Comparison of ENCODE assay signal across 8 cellular contexts in genomic region chr2:190121971-190122370, GRCh38. TPM values are rescaled to one million over a fixed set of nuclear protein-coding genes. Genes with fewer than 3 reads are reported as not detected.
DNase-seq lines count a peak whose midpoint lies in the region; ATAC-seq and TF ChIP-seq lines count a peak whose summit lies in the region.

No MANE protein-coding gene starts in this region.

- no peak overlapping the region for H3K4me3 ChIP-seq in BJ (ENCODE audit: low read depth, low read length)
- H3K4me3 ChIP-seq in MM.1S (ENCODE audit: low read length): no peak overlapping the region

- CTCF ChIA-PET in BJ (lab: Yijun Ruan, JAX): interaction anchor here (0.7 to 1.8 kb wide), 6 partner anchors 8 to 372 kb away, joined by 3 to 6 read pairs (median 3); no protein-coding TSS in a partner anchor
- CTCF ChIA-PET in activated naive CD4-positive, alpha-beta T cell treated with anti-CD3 and anti-CD28 coated beads, Interleukin-2, amount 10 ng/mL, durations not matched to agents 7 days and 5 days (lab: Charles Lee): no interaction called here

- no peak overlapping the region for H3K4me3 Mint-ChIP-seq in activated naive CD4-positive, alpha-beta T cell treated with anti-CD3 and anti-CD28 coated beads, Interleukin-2, amount 10 ng/mL, durations not matched to agents 7 days and 5 days

- H3K36me3 Mint-ChIP-seq in activated naive CD4-positive, alpha-beta T cell treated with anti-CD3 and anti-CD28 coated beads, Interleukin-2, amount 10 ng/mL, durations not matched to agents 7 days and 5 days: no peaks in the 10 kb centered on the region

- H3K4me1 ChIP-seq in MM.1S (ENCODE audit: low read length): no peaks in the 10 kb centered on the region; the same call in 1 of the 2 replicates

- H3K4me1 Mint-ChIP-seq in activated naive CD4-positive, alpha-beta T cell treated with anti-CD3 and anti-CD28 coated beads, Interleukin-2, amount 10 ng/mL, durations not matched to agents 7 days and 5 days: peaks cover 2% of the 10 kb centered on the region

- H3K27me3 Mint-ChIP-seq in activated naive CD4-positive, alpha-beta T cell treated with anti-CD3 and anti-CD28 coated beads, Interleukin-2, amount 10 ng/mL, durations not matched to agents 7 days and 5 days: no peaks in the 10 kb centered on the region

- TF ChIP-seq CTCF in BJ (IDR thresholded peaks at IDR 0.05; ENCODE audit: insufficient read depth, low read depth, low read length) (peak; percentile 38), MM.1S (IDR thresholded peaks at IDR 0.05; ENCODE audit: low read length) (peak; percentile 56)

- DNase-seq in BJ (ENCODE audit: low read depth) (no peak), MM.1S (peak; percentile 18), dermis blood vessel endothelial cell (peak; percentile 53), putamen (ENCODE audit: low spot score) (peak; percentile 84), AG08396 (ENCODE audit: low spot score) (no peak), NCI-H128 (lab: John Stamatoyannopoulos, UW; ENCODE audit: unreplicated experiment) (no peak)
- no peak for DNase-seq in activated naive CD4-positive, alpha-beta T cell treated with anti-CD3 and anti-CD28 coated beads, Interleukin-2, amount 10 ng/mL, durations not matched to agents 7 days and 5 days

- H3K79me2 ChIP-seq in MM.1S (ENCODE audit: low read length): no peaks in the 10 kb centered on the region

- no peaks in the 10 kb centered on the region for H3K9me3 Mint-ChIP-seq in activated naive CD4-positive, alpha-beta T cell treated with anti-CD3 and anti-CD28 coated beads, Interleukin-2, amount 10 ng/mL, durations not matched to agents 7 days and 5 days

- no peaks in the 10 kb centered on the region for H3K9me2 ChIP-seq in MM.1S (replicated peaks; ENCODE audit: insufficient read depth, low read length)

- POLR2A ChIA-PET in BJ (lab: Charles Lee): no interaction called here

- H3K27me3 ChIP-seq in BJ (ENCODE audit: control insufficient read depth, insufficient read depth, low read length) (no peaks in the 10 kb centered on the region), MM.1S (replicated peaks; ENCODE audit: insufficient read depth, low read length) (no peaks in the 10 kb centered on the region)

- H4K20me1 ChIP-seq in MM.1S (ENCODE audit: insufficient read depth, low read length): no peaks in the 10 kb centered on the region

- H3K36me3 ChIP-seq in BJ (ENCODE audit: control insufficient read depth, insufficient read depth, low read length) (no peaks in the 10 kb centered on the region), MM.1S (replicated peaks; ENCODE audit: insufficient read depth, low read length) (no peaks in the 10 kb centered on the region)

- H3K9me3 ChIP-seq in MM.1S (replicated peaks; ENCODE audit: insufficient read depth, low read length): no peaks in the 10 kb centered on the region

- H3K27ac Mint-ChIP-seq in activated naive CD4-positive, alpha-beta T cell treated with anti-CD3 and anti-CD28 coated beads, Interleukin-2, amount 10 ng/mL, durations not matched to agents 7 days and 5 days: no peak overlapping the region

- no peak overlapping the region for H3K9ac ChIP-seq in MM.1S (ENCODE audit: low read length)

- ATAC-seq in GM19351 (IDR thresholded peaks at IDR 0.05; ENCODE audit: unreplicated experiment): peak; percentile 74

- no peak overlapping the region for H3K27ac ChIP-seq in MM.1S (ENCODE audit: low read length)

- H2AFZ ChIP-seq in MM.1S (ENCODE audit: low read length): peak overlapping the region; percentile 33; the same call in 1 of the 2 replicates

- H3K4me2 ChIP-seq in MM.1S (ENCODE audit: low read depth, low read length): peak overlapping the region; percentile 17; the same call in 1 of the 2 replicates

- H3F3A ChIP-seq in MM.1S (ENCODE audit: insufficient read depth, low read length): no peaks in the 10 kb centered on the region

RNA-seq across cellular contexts. Expression of gene MSTN, which starts 59.4 kb away (rescaled TPM):
- 0.05 TPM in 1 of 2 replicates, not detected in the other for polyA plus RNA-seq in BJ (2011; rRNA removed)
- not detected in 2 replicates for polyA minus RNA-seq in BJ (2011; rRNA and poly(A)+ RNA removed)
- total RNA-seq in dermis blood vessel endothelial cell: not detected in 2 replicates

Comparison
In these comparisons a context has a peak if more than half of its experiments do, and no peak if none do; other contexts are left out.
1. DNase-seq: peak in MM.1S (single experiment), dermis blood vessel endothelial cell (single experiment) and putamen (single experiment); none in BJ (single experiment), activated naive CD4-positive, alpha-beta T cell treated with anti-CD3 and anti-CD28 coated beads, Interleukin-2, amount 10 ng/mL, durations not matched to agents 7 days and 5 days (single experiment), AG08396 (single experiment) and NCI-H128 (single experiment).